1 cellular context compared by ENCODE assay signal in genomic region chr17:57368637-57369336, GRCh38.
TF ChIP-seq lines count a peak whose summit lies in the region.

No MANE protein-coding gene starts in this region.

TF ChIP-seq in HCT116, 20 proteins besides CTCF, POLR2A, EP300 and RAD21 (continued from another document):
- TF ChIP-seq MAX (IDR thresholded peaks at IDR 0.05) (no peak), ATF3 (IDR thresholded peaks at IDR 0.05) (no peak), SP1 (IDR thresholded peaks at IDR 0.05; ENCODE audit: low read depth) (no peak), CEBPB (IDR thresholded peaks at IDR 0.05; ENCODE audit: low read depth) (no peak), EGR1 (IDR thresholded peaks at IDR 0.05; ENCODE audit: low read depth) (no peak), TCF7L2 (IDR thresholded peaks at IDR 0.05; ENCODE audit: borderline replicate concordance, extremely low read depth, insufficient read depth, insufficient read length) (no peak), POLR2AphosphoS5 (IDR thresholded peaks at IDR 0.05; ENCODE audit: low read depth, low read length) (no peak), SRF (IDR thresholded peaks at IDR 0.05; ENCODE audit: low read depth) (no peak)
